19 cellular contexts compared by ENCODE assay signal in the genomic region with DNA sequence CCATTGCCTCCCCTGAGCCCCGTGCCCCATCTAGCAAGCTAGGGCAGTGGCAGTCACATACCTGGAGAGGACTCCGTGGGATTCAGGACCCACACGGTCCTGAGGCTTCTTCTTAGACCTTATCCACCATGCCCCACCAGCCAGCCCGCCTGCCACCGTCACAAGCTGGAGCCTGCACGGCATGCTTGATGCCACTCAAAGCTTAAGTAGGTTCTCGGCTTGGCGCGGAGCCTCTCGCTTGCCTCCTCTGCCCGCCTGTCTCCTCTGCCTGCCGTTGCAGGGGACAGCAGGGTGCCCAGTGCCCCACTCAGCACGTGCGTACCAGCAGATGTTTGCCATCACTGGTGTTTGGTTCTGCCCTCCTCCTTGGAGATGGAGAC. TPM values are rescaled to one million over a fixed set of nuclear protein-coding genes. Genes with fewer than 3 reads are reported as not detected.
DNase-seq lines count a peak whose midpoint lies in the region; ATAC-seq and TF ChIP-seq lines count a peak whose summit lies in the region.
"Had no signal": no experiment of that assay in that cellular context is flagged by ENCODE, and none has a peak within 500 bp of the region (broad histone marks: within the 10 kb centered on the region; RNA-seq: fewer than 3 reads in every experiment).

No MANE protein-coding gene starts in this region.

- no peak for ATAC-seq in activated CD4-positive, alpha-beta T cell treated with anti-CD3 and anti-CD28 coated beads for 36 hours
- ATAC-seq in GM18858 (IDR thresholded peaks at IDR 0.05; ENCODE audit: unreplicated experiment), result no peak
- no peak for ATAC-seq in GM21360 (IDR thresholded peaks at IDR 0.05; ENCODE audit: unreplicated experiment)
- ATAC-seq: A549; activated CD8-positive, alpha-beta T cell treated with anti-CD3 and anti-CD28 coated beads for 36 hours had no signal

- peaks cover 4% of the 10 kb centered on the region for H3K27me3 Mint-ChIP-seq in activated CD4-positive, alpha-beta T cell treated with anti-CD3 and anti-CD28 coated beads for 36 hours
- H3K27me3 Mint-ChIP-seq in glutamatergic neuron (ENCODE audit: unreplicated experiment), result peaks cover 11% of the 10 kb centered on the region
- H3K27me3 Mint-ChIP-seq: activated CD8-positive, alpha-beta T cell treated with anti-CD3 and anti-CD28 coated beads for 36 hours had no signal

- no peak overlapping the region for H3K4me3 ChIP-seq in coronary artery
- H3K4me3 ChIP-seq: A549; BLaER1 treated with 17β-estradiol and CSF1 and Interleukin-3, amounts not matched to agents 10 nM and 100 nM; esophagus muscularis mucosa; psoas muscle; thoracic aorta had no signal

- no peak overlapping the region for H3K4me3 Mint-ChIP-seq in activated CD4-positive, alpha-beta T cell treated with anti-CD3 and anti-CD28 coated beads for 36 hours
- no peak overlapping the region for H3K4me3 Mint-ChIP-seq in glutamatergic neuron (ENCODE audit: unreplicated experiment)
- H3K4me3 Mint-ChIP-seq: activated CD8-positive, alpha-beta T cell treated with anti-CD3 and anti-CD28 coated beads for 36 hours; HFFc6; naive B cell had no signal

- POLR2A ChIA-PET in activated CD4-positive, alpha-beta T cell treated with anti-CD3 and anti-CD28 coated beads for 36 hours (lab: Charles Lee), result no interaction called here

- CTCF ChIA-PET in activated CD4-positive, alpha-beta T cell treated with anti-CD3 and anti-CD28 coated beads for 36 hours (lab: Charles Lee), result no interaction called here

- intact Hi-C loops in activated CD4-positive, alpha-beta T cell treated with anti-CD3 and anti-CD28 coated beads for 36 hours (cut with DNase I, micrococcal nuclease), result no loop called here
- intact Hi-C loops in posterior cingulate gyrus (cut with DNase I), result no loop called here

- H3K27ac Mint-ChIP-seq in activated CD4-positive, alpha-beta T cell treated with anti-CD3 and anti-CD28 coated beads for 36 hours, result no peak overlapping the region
- H3K27ac Mint-ChIP-seq in glutamatergic neuron (ENCODE audit: unreplicated experiment), result no peak overlapping the region
- H3K27ac Mint-ChIP-seq: activated CD8-positive, alpha-beta T cell treated with anti-CD3 and anti-CD28 coated beads for 36 hours; HFFc6 had no signal

- no peak overlapping the region for H3K27ac ChIP-seq in coronary artery
- H3K27ac ChIP-seq: A549; BLaER1 treated with 17β-estradiol and CSF1 and Interleukin-3, amounts not matched to agents 10 nM and 100 nM; esophagus muscularis mucosa; psoas muscle; thoracic aorta had no signal

- peaks cover 8% of the 10 kb centered on the region for H3K9me3 Mint-ChIP-seq in activated CD4-positive, alpha-beta T cell treated with anti-CD3 and anti-CD28 coated beads for 36 hours (ENCODE audit: low read depth)
- peaks cover 13% of the 10 kb centered on the region for H3K9me3 Mint-ChIP-seq in glutamatergic neuron (ENCODE audit: unreplicated experiment)

- peak; percentile 1 for DNase-seq in activated CD4-positive, alpha-beta T cell treated with anti-CD3 and anti-CD28 coated beads for 36 hours
- DNase-seq in activated CD4-positive, alpha-beta T cell treated with anti-CD3 and anti-CD28 coated beads, Interleukin-2, amount 50 U/mL, for 1 hour, result no peak
- DNase-seq in NCI-H2029 (lab: John Stamatoyannopoulos, UW) (peak; percentile 72), coronary artery (ENCODE audit: low spot score) (peak; percentile 28), posterior cingulate gyrus (peak in 6 of 10 donors; percentile 15 to 84 (median 50)), glutamatergic neuron (no peak)
- DNase-seq: activated CD8-positive, alpha-beta T cell treated with anti-CD3 and anti-CD28 coated beads for 36 hours; HFFc6; naive B cell; NCI-H1105; RPMI8226 had no signal

- H3K36me3 Mint-ChIP-seq in activated CD4-positive, alpha-beta T cell treated with anti-CD3 and anti-CD28 coated beads for 36 hours (ENCODE audit: low read depth), result no peaks in the 10 kb centered on the region
- H3K36me3 Mint-ChIP-seq in glutamatergic neuron (ENCODE audit: unreplicated experiment), result peaks cover 5% of the 10 kb centered on the region

- no peak for TF ChIP-seq CTCF in coronary artery (IDR thresholded peaks at IDR 0.05)
- TF ChIP-seq CTCF in glutamatergic neuron (IDR thresholded peaks at IDR 0.05; ENCODE audit: partially characterized antibody, unreplicated experiment), result no peak

- no peaks in the 10 kb centered on the region for H3K4me1 Mint-ChIP-seq in activated CD4-positive, alpha-beta T cell treated with anti-CD3 and anti-CD28 coated beads for 36 hours
- H3K4me1 Mint-ChIP-seq in glutamatergic neuron (ENCODE audit: low read depth, unreplicated experiment), result no peaks in the 10 kb centered on the region
- H3K4me1 Mint-ChIP-seq: naive B cell had no signal

RNA-seq across cellular contexts. Expression of gene PSAPL1, which starts 14.1 kb away (rescaled TPM):
- total RNA-seq in activated CD4-positive, alpha-beta T cell treated with anti-CD3 and anti-CD28 coated beads for 36 hours, result not detected
- total RNA-seq in glutamatergic neuron (ENCODE audit: unreplicated experiment), result not detected
- total RNA-seq: activated CD8-positive, alpha-beta T cell treated with anti-CD3 and anti-CD28 coated beads for 36 hours; esophagus muscularis mucosa; glomerular endothelial cell; HFFc6; psoas muscle had no signal

Comparison
In these comparisons a context has a peak if more than half of its experiments do, and no peak if none do; other contexts are left out.
1. DNase-seq: peak in activated CD4-positive, alpha-beta T cell treated with anti-CD3 and anti-CD28 coated beads for 36 hours (single experiment), NCI-H2029 (single experiment), coronary artery (single experiment) and posterior cingulate gyrus (6 of 10); none in activated CD4-positive, alpha-beta T cell treated with anti-CD3 and anti-CD28 coated beads, Interleukin-2, amount 50 U/mL, for 1 hour (single experiment) and glutamatergic neuron (single experiment).